In genomic region chr15:57505056-57505713, GRCh38 we compare ENCODE assay signal across 16 cellular contexts.
A peak's percentile ranks its signal among the peaks of the same experiment; 100 is the strongest.
DNase-seq lines count a peak whose midpoint lies in the region; ATAC-seq and TF ChIP-seq lines count a peak whose summit lies in the region.
"Had no signal": no experiment of that assay in that cellular context is flagged by ENCODE, and none has a peak within 500 bp of the region (broad histone marks: within the 10 kb centered on the region; RNA-seq: fewer than 3 reads in every experiment).

No MANE protein-coding gene starts in this region.

- POLR2A ChIA-PET in MCF 10A (lab: Yijun Ruan, JAX): no interaction called here

- DNase-seq in MCF 10A (ENCODE audit: unreplicated experiment) (peak; percentile 12), mammary epithelial cell (no peak), colonic mucosa (peak; percentile 36), mesenchymal stem cell (no peak), transverse colon (no peak)
- DNase-seq: 8988T; activated CD4-positive, alpha-beta T cell treated with anti-CD3 and anti-CD28 coated beads for 36 hours; DND-41; Karpas-422; NCI-H2227 treated with DMSO at 0.1 percent for 48 hours; stimulated activated CD4-positive, alpha-beta T cell treated with anti-CD3 and anti-CD28 coated beads, Interleukin-4, amount 100 ng/mL, for 4 hours had no signal

- H3K79me2 ChIP-seq in mammary epithelial cell (ENCODE audit: insufficient read depth, low read length): no peaks in the 10 kb centered on the region

- no peaks in the 10 kb centered on the region for H3K36me3 ChIP-seq in mammary epithelial cell (ENCODE audit: insufficient read depth, low read length)
- H3K36me3 ChIP-seq in colonic mucosa: no peaks in the 10 kb centered on the region
- peaks cover 0 to 3% of the 10 kb centered on the region in 2 experiments for H3K36me3 ChIP-seq in mesenchymal stem cell (ENCODE audit: control insufficient read depth in 1 of 2, insufficient read depth in 2 of 2, low read depth in 1 of 2, low read length in 2 of 2)
- H3K36me3 ChIP-seq in transverse colon: no peaks in the 10 kb centered on the region

- no peak for TF ChIP-seq CTCF in MCF 10A (IDR thresholded peaks at IDR 0.05; ENCODE audit: unreplicated experiment)
- TF ChIP-seq CTCF in mammary epithelial cell (conservative IDR thresholded peaks at IDR 0.05 in 1 of 2, IDR thresholded peaks at IDR 0.05 in 1 of 2; ENCODE audit: extremely low read depth in 1 of 2, insufficient read depth in 1 of 2, low read depth in 1 of 2, low read length in 2 of 2): no peak
- no peak for TF ChIP-seq CTCF in colonic mucosa (IDR thresholded peaks at IDR 0.05)
- no peak for TF ChIP-seq CTCF in transverse colon (IDR thresholded peaks at IDR 0.05)

- in situ Hi-C loops in mammary epithelial cell (cut with MboI; ENCODE audit: low sequenced_read_pairs in 2 of 2) (no loop called here), transverse colon (cut with MboI; ENCODE audit: low pct_ligation_motif_present in 1 of 4, low pct_unique_long_range_greater_than_20kb in 1 of 4, low sequenced_read_pairs in 3 of 4) (no loop called here)

- dilution Hi-C loops in mammary epithelial cell (cut with HindIII; ENCODE audit: low sequenced_read_pairs): no loop called here

- H3K27me3 ChIP-seq in mammary epithelial cell (ENCODE audit: insufficient read depth, low read length): no peaks in the 10 kb centered on the region
- no peaks in the 10 kb centered on the region for H3K27me3 ChIP-seq in colonic mucosa
- no peaks in the 10 kb centered on the region for H3K27me3 ChIP-seq in mesenchymal stem cell (ENCODE audit: control insufficient read depth in 1 of 2, insufficient read depth in 1 of 2, low read length in 2 of 2)
- no peaks in the 10 kb centered on the region for H3K27me3 ChIP-seq in transverse colon

- H2BK5ac ChIP-seq in mesenchymal stem cell (ENCODE audit: low read depth, low read length, poor library complexity, severe bottlenecking): no peak overlapping the region

- no peaks in the 10 kb centered on the region for H3K9me3 ChIP-seq in mammary epithelial cell (replicated peaks; ENCODE audit: insufficient read depth, low read length)
- H3K9me3 ChIP-seq in colonic mucosa: no peaks in the 10 kb centered on the region
- no peaks in the 10 kb centered on the region for H3K9me3 ChIP-seq in mesenchymal stem cell (ENCODE audit: control insufficient read depth, low read length)
- no peaks in the 10 kb centered on the region for H3K9me3 ChIP-seq in transverse colon

- H3K27ac ChIP-seq in mammary epithelial cell (ENCODE audit: insufficient read depth, low read depth, low read length) (no peak overlapping the region), colonic mucosa (peak overlapping the region; percentile 79), mesenchymal stem cell (ENCODE audit: low read length, poor library complexity, severe bottlenecking) (peak overlapping the region; percentile 90), transverse colon (peak overlapping the region; percentile 61 to 87 (median 82))

- H3K4ac ChIP-seq in mesenchymal stem cell (ENCODE audit: low read depth in 1 of 2, low read length in 2 of 2): no peak overlapping the region

- H3K18ac ChIP-seq in mesenchymal stem cell (ENCODE audit: low read depth in 1 of 2, low read length in 2 of 2): no peak overlapping the region

- H2AK5ac ChIP-seq in mesenchymal stem cell (ENCODE audit: low read length, severe bottlenecking): peak overlapping the region; percentile 34

- H2AFZ ChIP-seq in mammary epithelial cell (ENCODE audit: low read depth, low read length): no peak overlapping the region
- H2AFZ ChIP-seq in mesenchymal stem cell (ENCODE audit: low read depth, low read length): no peak overlapping the region

- H3K4me1 ChIP-seq in mammary epithelial cell (ENCODE audit: insufficient read depth, low read length) (peaks cover 10% of the 10 kb centered on the region), colonic mucosa (peaks cover 12% of the 10 kb centered on the region), mesenchymal stem cell (ENCODE audit: control insufficient read depth, insufficient read depth, low read depth, low read length) (peaks cover 38% of the 10 kb centered on the region), transverse colon (peaks cover 10 to 36% (median 27%) of the 10 kb centered on the region in 4 donors)

- no peak overlapping the region for H4K8ac ChIP-seq in mesenchymal stem cell (ENCODE audit: low read length)

- H3K14ac ChIP-seq in mesenchymal stem cell (ENCODE audit: low read length in 2 of 2): no peak overlapping the region

- H4K20me1 ChIP-seq in mammary epithelial cell (ENCODE audit: insufficient read depth, low read length): no peaks in the 10 kb centered on the region

- H3K36me3 Mint-ChIP-seq in MCF 10A (ENCODE audit: insufficient read depth, unreplicated experiment): no peaks in the 10 kb centered on the region

- peaks cover 9% of the 10 kb centered on the region for H3K79me1 ChIP-seq in mesenchymal stem cell (replicated peaks; ENCODE audit: low read length, poor library complexity, severe bottlenecking)

- H3K4me3 ChIP-seq in mammary epithelial cell (replicated peaks in 1 of 3; ENCODE audit: insufficient read depth in 1 of 3, low read depth in 2 of 3, low read length in 3 of 3) (no peak overlapping the region), colonic mucosa (no peak overlapping the region), mesenchymal stem cell (ENCODE audit: insufficient read depth in 1 of 2, low read depth in 1 of 2, low read length in 2 of 2) (no peak overlapping the region), transverse colon (no peak overlapping the region)

- intact Hi-C loops in MCF 10A (cut with micrococcal nuclease): no loop called here
- intact Hi-C loops in mammary epithelial cell (cut with micrococcal nuclease): no loop called here
- intact Hi-C loops in colonic mucosa (cut with DNase I): no loop called here
- intact Hi-C loops in transverse colon (cut with DNase I; ENCODE audit: low total_unique reads): no loop called here

- no peak for TF ChIP-seq EP300 in transverse colon (IDR thresholded peaks at IDR 0.05; ENCODE audit: low read depth)

- H2BK120ac ChIP-seq in mesenchymal stem cell (ENCODE audit: low read depth, low read length): no peak overlapping the region

- H3K9ac ChIP-seq in mammary epithelial cell (ENCODE audit: insufficient read depth, low read length): no peak overlapping the region
- H3K9ac ChIP-seq in colonic mucosa (ENCODE audit: low read depth in 2 of 2, low read length in 2 of 2): peak overlapping the region in 1 of 2 donors; percentile 38
- H3K9ac ChIP-seq in mesenchymal stem cell (ENCODE audit: low read length): no peak overlapping the region

- H3K4me3 Mint-ChIP-seq in MCF 10A (ENCODE audit: unreplicated experiment): no peak overlapping the region
- H3K4me3 Mint-ChIP-seq: activated CD4-positive, alpha-beta T cell treated with anti-CD3 and anti-CD28 coated beads for 36 hours; activated T-helper 17 cell treated with anti-CD3 and anti-CD28 coated beads, Interleukin-2, amount 50 U/mL, for 72 hours; neural crest cell had no signal

- no peak for TF ChIP-seq POLR2A in transverse colon (IDR thresholded peaks at IDR 0.05)

- H2BK15ac ChIP-seq in mesenchymal stem cell (ENCODE audit: low read depth, poor library complexity, severe bottlenecking): no peak overlapping the region

- no peak for ATAC-seq in HG02973 (IDR thresholded peaks at IDR 0.05; ENCODE audit: unreplicated experiment)
- no peak for ATAC-seq in HG02678 (IDR thresholded peaks at IDR 0.05; ENCODE audit: unreplicated experiment)
- ATAC-seq in GM18502 (IDR thresholded peaks at IDR 0.05; ENCODE audit: poor library complexity, unreplicated experiment): no peak
- ATAC-seq: activated CD4-positive, alpha-beta T cell treated with anti-CD3 and anti-CD28 coated beads for 36 hours; activated T-helper 17 cell treated with anti-CD3 and anti-CD28 coated beads, Interleukin-2, amount 50 U/mL, for 72 hours had no signal

- no peak overlapping the region for H3K4me2 ChIP-seq in mammary epithelial cell (ENCODE audit: insufficient read depth, low read depth, low read length)
- no peak overlapping the region for H3K4me2 ChIP-seq in mesenchymal stem cell (ENCODE audit: low read length, poor library complexity, severe bottlenecking)

- no peak overlapping the region for H3K23ac ChIP-seq in mesenchymal stem cell (ENCODE audit: low read length in 2 of 2)

- H4K91ac ChIP-seq in mesenchymal stem cell (ENCODE audit: low read length): no peak overlapping the region

- BruUV-seq in MCF 10A (replicated peaks; lab: Mats Ljungman, UMichigan) (no TSS peak), mammary epithelial cell (replicated peaks; lab: Mats Ljungman, UMichigan) (no TSS peak)

- CTCF ChIA-PET in MCF 10A (lab: Yijun Ruan, JAX) (interaction anchor here (1.0 to 2.9 kb wide), 4 partner anchors 22 to 164 kb away, joined by 3 to 11 read pairs (median 6); no protein-coding TSS in a partner anchor), mammary epithelial cell (lab: Charles Lee; ENCODE audit: low non-redundant PET) (interaction anchor here (0.5 kb wide), 1 partner anchor 64 kb away, joined by 5 read pairs; no protein-coding TSS in a partner anchor)

- H2BK12ac ChIP-seq in mesenchymal stem cell (ENCODE audit: low read length in 2 of 2): no peak overlapping the region

- 86% methylated on average over 10 of the region's 10 CpGs for WGBS in mammary epithelial cell (ENCODE audit: low coverage, missing lambda C conversion rate)
- 75% methylated on average over 9 of the region's 10 CpGs for WGBS in mesenchymal stem cell
- WGBS in transverse colon (ENCODE audit: low coverage in 1 of 2), 2 donors: 60 to 71% methylated on average over 4 to 10 of the region's 10 CpGs

- H3K27me3 Mint-ChIP-seq in MCF 10A (ENCODE audit: insufficient read depth, unreplicated experiment): no peaks in the 10 kb centered on the region
- H3K27me3 Mint-ChIP-seq: activated CD4-positive, alpha-beta T cell treated with anti-CD3 and anti-CD28 coated beads for 36 hours; activated T-helper 17 cell treated with anti-CD3 and anti-CD28 coated beads, Interleukin-2, amount 50 U/mL, for 72 hours had no signal

- no peaks in the 10 kb centered on the region for H3K4me1 Mint-ChIP-seq in MCF 10A (ENCODE audit: insufficient read depth, unreplicated experiment)
- H3K4me1 Mint-ChIP-seq: activated CD4-positive, alpha-beta T cell treated with anti-CD3 and anti-CD28 coated beads for 36 hours; activated T-helper 17 cell treated with anti-CD3 and anti-CD28 coated beads, Interleukin-2, amount 50 U/mL, for 72 hours had no signal

- no peaks in the 10 kb centered on the region for H3K9me3 Mint-ChIP-seq in MCF 10A (ENCODE audit: unreplicated experiment)
- H3K9me3 Mint-ChIP-seq: activated T-helper 17 cell treated with anti-CD3 and anti-CD28 coated beads, Interleukin-2, amount 50 U/mL, for 72 hours; neural crest cell had no signal

- H3K27ac Mint-ChIP-seq in MCF 10A (ENCODE audit: low read depth, unreplicated experiment): no peak overlapping the region
- H3K27ac Mint-ChIP-seq: activated CD4-positive, alpha-beta T cell treated with anti-CD3 and anti-CD28 coated beads for 36 hours; activated T-helper 17 cell treated with anti-CD3 and anti-CD28 coated beads, Interleukin-2, amount 50 U/mL, for 72 hours had no signal

Comparison
In these comparisons a context has a peak if more than half of its experiments do, and no peak if none do; other contexts are left out.
1. DNase-seq: peak in MCF 10A (single experiment) and colonic mucosa (single experiment); none in mammary epithelial cell (single experiment), mesenchymal stem cell (single experiment) and transverse colon (single experiment).